15 cellular contexts compared by ENCODE assay signal in genomic region chr7:50707607-50708006, GRCh38.
"Had no signal": no experiment of that assay in that cellular context is flagged by ENCODE, and none has a peak within 500 bp of the region (broad histone marks: within the 10 kb centered on the region; RNA-seq: fewer than 3 reads in every experiment).

No MANE protein-coding gene starts in this region.

- H3K27me3 Mint-ChIP-seq: type B pancreatic cell had no signal

- ATAC-seq: activated CD4-positive, CD25-positive, alpha-beta regulatory T cell treated with anti-CD3 and anti-CD28 coated beads, Interleukin-2, amount 50 U/mL, for 24 hours; activated naive CD4-positive, alpha-beta T cell treated with anti-CD3 and anti-CD28 coated beads, Interleukin-2, amount 50 U/mL, for 72 hours; activated T-cell treated with anti-CD3 and anti-CD28 coated beads, Interleukin-2, amount 50 U/mL, for 4 hours; stimulated activated effector memory CD8-positive, alpha-beta T cell treated with anti-CD3 and anti-CD28 coated beads, Interleukin-12 subunit alpha, Interleukin-12 subunit beta, amount 100 ng/mL, for 72 hours had no signal

- H3K27me3 ChIP-seq: brain microvascular endothelial cell had no signal

- H3K9me3 Mint-ChIP-seq: activated naive CD4-positive, alpha-beta T cell treated with anti-CD3 and anti-CD28 coated beads, Interleukin-2, amount 50 U/mL, for 72 hours; activated T-cell treated with anti-CD3 and anti-CD28 coated beads, Interleukin-2, amount 50 U/mL, for 4 hours; nephron; stimulated activated effector memory CD8-positive, alpha-beta T cell treated with anti-CD3 and anti-CD28 coated beads, Interleukin-12 subunit alpha, Interleukin-12 subunit beta, amount 100 ng/mL, for 72 hours; T-helper 1 cell treated with Interleukin-12 subunit alpha and Interleukin-12 subunit beta and Interleukin-4 antibody, amounts not matched to agents 30 μg/mL and 1 μg/mL, for 36 hours; type B pancreatic cell had no signal

- H3K9me3 ChIP-seq: mucosa of descending colon had no signal

- H3K4me3 ChIP-seq: mucosa of descending colon, skin epidermis had no signal

- H3K27ac ChIP-seq: brain microvascular endothelial cell had no signal

- DNase-seq: activated CD4-positive, alpha-beta T cell treated with anti-CD3 and anti-CD28 coated beads, Interleukin-2, amount 50 U/mL, for 48 hours; activated effector memory CD4-positive, alpha-beta T cell treated with anti-CD3 and anti-CD28 coated beads, Interleukin-2, amount 50 U/mL, for 16 hours; activated T-cell treated with anti-CD3 and anti-CD28 coated beads, Interleukin-2, amount 50 U/mL, for 4 hours; amniotic stem cell; brain microvascular endothelial cell; erythroblast; mammary epithelial cell had no signal

- H3K4me3 Mint-ChIP-seq: activated T-cell treated with anti-CD3 and anti-CD28 coated beads, Interleukin-2, amount 50 U/mL, for 4 hours; nephron; stimulated activated effector memory CD8-positive, alpha-beta T cell treated with anti-CD3 and anti-CD28 coated beads, Interleukin-12 subunit alpha, Interleukin-12 subunit beta, amount 100 ng/mL, for 72 hours; T-helper 1 cell treated with Interleukin-12 subunit alpha and Interleukin-12 subunit beta and Interleukin-4 antibody, amounts not matched to agents 30 μg/mL and 1 μg/mL, for 36 hours; type B pancreatic cell had no signal

- H3K4me1 Mint-ChIP-seq: stimulated activated effector memory CD8-positive, alpha-beta T cell treated with anti-CD3 and anti-CD28 coated beads, Interleukin-12 subunit alpha, Interleukin-12 subunit beta, amount 100 ng/mL, for 72 hours had no signal

- H3K27ac Mint-ChIP-seq: activated naive CD4-positive, alpha-beta T cell treated with anti-CD3 and anti-CD28 coated beads, Interleukin-2, amount 50 U/mL, for 72 hours; nephron; stimulated activated effector memory CD8-positive, alpha-beta T cell treated with anti-CD3 and anti-CD28 coated beads, Interleukin-12 subunit alpha, Interleukin-12 subunit beta, amount 100 ng/mL, for 72 hours; T-helper 1 cell treated with Interleukin-12 subunit alpha and Interleukin-12 subunit beta and Interleukin-4 antibody, amounts not matched to agents 30 μg/mL and 1 μg/mL, for 36 hours; type B pancreatic cell had no signal

- H3K36me3 Mint-ChIP-seq: activated naive CD4-positive, alpha-beta T cell treated with anti-CD3 and anti-CD28 coated beads, Interleukin-2, amount 50 U/mL, for 72 hours; stimulated activated effector memory CD8-positive, alpha-beta T cell treated with anti-CD3 and anti-CD28 coated beads, Interleukin-12 subunit alpha, Interleukin-12 subunit beta, amount 100 ng/mL, for 72 hours; type B pancreatic cell had no signal
